13 cellular contexts compared by ENCODE assay signal in the genomic region with DNA sequence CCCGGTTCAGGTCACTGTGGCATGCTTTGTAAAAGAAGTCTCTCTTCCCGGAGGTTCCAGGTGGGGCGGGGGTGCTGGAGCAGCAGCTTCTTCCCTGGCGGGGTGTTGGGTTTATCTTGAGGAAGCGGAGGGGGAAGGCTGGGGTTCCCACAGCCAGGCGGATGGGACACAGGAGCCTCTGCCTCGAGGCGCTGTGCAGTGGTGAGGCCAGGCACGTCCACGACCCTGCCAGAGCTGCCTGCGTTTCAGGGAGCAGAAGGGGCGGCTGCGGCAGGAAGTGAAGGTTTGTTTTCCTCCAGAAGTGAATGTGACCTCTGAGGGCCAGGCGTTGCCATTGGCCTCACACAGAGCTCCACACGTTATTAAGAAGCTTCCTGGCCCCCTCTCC. TPM values are rescaled to one million over a fixed set of nuclear protein-coding genes. Genes with fewer than 3 reads are reported as not detected.
DNase-seq lines count a peak whose midpoint lies in the region; ATAC-seq and TF ChIP-seq lines count a peak whose summit lies in the region.
"Had no signal": no experiment of that assay in that cellular context is flagged by ENCODE, and none has a peak within 500 bp of the region (broad histone marks: within the 10 kb centered on the region; RNA-seq: fewer than 3 reads in every experiment).

No MANE protein-coding gene starts in this region.

- H3K36me3 ChIP-seq in BLaER1 = peaks cover 90% of the 10 kb centered on the region
- H3K36me3 ChIP-seq in GM23338 (ENCODE audit: insufficient read depth) = no peaks in the 10 kb centered on the region
- peaks cover 0 to 33% (median 0%) of the 10 kb centered on the region in 3 experiments for H3K36me3 ChIP-seq in naive thymus-derived CD4-positive, alpha-beta T cell (ENCODE audit: control insufficient read depth in 2 of 3, insufficient read depth in 3 of 3, low read length in 3 of 3)

- H3K9me2 ChIP-seq in GM23338 (ENCODE audit: insufficient read depth) = no peaks in the 10 kb centered on the region

- H3K4me2 ChIP-seq in BLaER1 (peak overlapping the region; percentile 3; the same call in 1 of the 2 replicates), GM23338 (no peak overlapping the region)

- H4K20me1 ChIP-seq in BLaER1 = peaks cover 42% of the 10 kb centered on the region
- peaks cover 3% of the 10 kb centered on the region for H4K20me1 ChIP-seq in GM23338 (replicated peaks; ENCODE audit: insufficient read depth)

- no peak overlapping the region for H2AFZ ChIP-seq in GM23338

- peaks cover 20% of the 10 kb centered on the region for H3K4me1 Mint-ChIP-seq in GM23338
- H3K4me1 Mint-ChIP-seq in naive thymus-derived CD4-positive, alpha-beta T cell = peaks cover 23 to 42% (median 38%) of the 10 kb centered on the region in 7 donors
- H3K4me1 Mint-ChIP-seq in activated T-cell treated with anti-CD3 and anti-CD28 coated beads, Interleukin-2, amount 50 U/mL, for 72 hours (ENCODE audit: low read depth) = peaks cover 33% of the 10 kb centered on the region

- H3K79me2 ChIP-seq in GM23338 (replicated peaks; ENCODE audit: insufficient read depth) = no peaks in the 10 kb centered on the region

- H3K36me3 Mint-ChIP-seq in GM23338 (ENCODE audit: low read depth) = peaks cover 24% of the 10 kb centered on the region
- peaks cover 0 to 17% (median 2%) of the 10 kb centered on the region in 5 donors for H3K36me3 Mint-ChIP-seq in naive thymus-derived CD4-positive, alpha-beta T cell
- H3K36me3 Mint-ChIP-seq in activated T-cell treated with anti-CD3 and anti-CD28 coated beads, Interleukin-2, amount 50 U/mL, for 72 hours (ENCODE audit: insufficient read depth in 2 of 2) = peaks cover 2 to 8% of the 10 kb centered on the region in 2 donors

- peaks cover 8% of the 10 kb centered on the region; the same call in 1 of the 2 replicates for H3K9me3 ChIP-seq in BLaER1
- H3K9me3 ChIP-seq in naive thymus-derived CD4-positive, alpha-beta T cell (ENCODE audit: control insufficient read depth in 2 of 3, low read length in 3 of 3) = no peaks in the 10 kb centered on the region
- H3K9me3 ChIP-seq: psoas muscle had no signal

- no peak overlapping the region; the same call in 1 of the 2 replicates for H3K27ac ChIP-seq in BLaER1
- H3K27ac ChIP-seq in GM23338 (ENCODE audit: low read depth) = 0 out of 2 replicates have a peak overlapping the region, but pooled peaks have one; percentile 21
- H3K27ac ChIP-seq in naive thymus-derived CD4-positive, alpha-beta T cell (ENCODE audit: low read depth, low read length) = no peak overlapping the region
- H3K27ac ChIP-seq: psoas muscle, VCaP had no signal

- POLR2A ChIA-PET in naive thymus-derived CD4-positive, alpha-beta T cell (lab: Charles Lee) = no interaction called here

- peaks cover 22% of the 10 kb centered on the region for H3K27me3 Mint-ChIP-seq in GM23338 (ENCODE audit: insufficient read depth, low read depth, poor library complexity)
- H3K27me3 Mint-ChIP-seq in naive thymus-derived CD4-positive, alpha-beta T cell = no peaks in the 10 kb centered on the region
- H3K27me3 Mint-ChIP-seq in activated T-cell treated with anti-CD3 and anti-CD28 coated beads, Interleukin-2, amount 50 U/mL, for 72 hours (ENCODE audit: low read depth) = no peaks in the 10 kb centered on the region

- no peak overlapping the region for H3K4me3 ChIP-seq in BLaER1
- H3K4me3 ChIP-seq in GM23338 = no peak overlapping the region
- H3K4me3 ChIP-seq in choroid plexus epithelial cell (ENCODE audit: low read depth, low read length) = no peak overlapping the region
- no peak overlapping the region for H3K4me3 ChIP-seq in naive thymus-derived CD4-positive, alpha-beta T cell (ENCODE audit: low read length)
- H3K4me3 ChIP-seq: psoas muscle had no signal

- no peaks in the 10 kb centered on the region for H3F3A ChIP-seq in GM23338 (replicated peaks; ENCODE audit: low read depth)

- DNase-seq in GM23338 (ENCODE audit: low spot score) = peak; percentile 23
- DNase-seq in choroid plexus epithelial cell (ENCODE audit: low read depth) = peak; percentile 61
- DNase-seq in naive thymus-derived CD4-positive, alpha-beta T cell = no peak
- no peak for DNase-seq in DMS153 (lab: John Stamatoyannopoulos, UW)
- DNase-seq in activated T-cell treated with anti-CD3 and anti-CD28 coated beads, Interleukin-2, amount 50 U/mL, for 72 hours = no peak
- no peak for DNase-seq in HCEC 1CT
- DNase-seq: activated gamma-delta T cell treated with Interleukin-2 at 50 U/mL for 16 hours; MV-4-11; stimulated activated CD4-positive, alpha-beta T cell treated with anti-CD3 and anti-CD28 coated beads, Interleukin-4, amount 100 ng/mL, for 24 hours had no signal

- H3K9ac ChIP-seq in BLaER1 = no peak overlapping the region

- intact Hi-C loops in naive thymus-derived CD4-positive, alpha-beta T cell (cut with micrococcal nuclease) = no loop called here

- no peaks in the 10 kb centered on the region for H3K27me3 ChIP-seq in BLaER1
- H3K27me3 ChIP-seq in GM23338 (ENCODE audit: insufficient read depth) = no peaks in the 10 kb centered on the region
- H3K27me3 ChIP-seq in naive thymus-derived CD4-positive, alpha-beta T cell (ENCODE audit: control insufficient read depth in 2 of 2, insufficient read depth in 2 of 2, low read length in 2 of 2) = no peaks in the 10 kb centered on the region

- no peak for TF ChIP-seq CTCF in GM23338 (conservative IDR thresholded peaks at IDR 0.05; ENCODE audit: low read depth in 2 of 2)
- no peak for TF ChIP-seq CTCF in choroid plexus epithelial cell (conservative IDR thresholded peaks at IDR 0.05; ENCODE audit: low read depth, low read length)

- H3K4me3 Mint-ChIP-seq in GM23338 = no peak overlapping the region; the same call in 2 of the 3 replicates
- peak overlapping the region in 5 of 10 donors; percentile 35 to 72 (median 51) for H3K4me3 Mint-ChIP-seq in naive thymus-derived CD4-positive, alpha-beta T cell
- H3K4me3 Mint-ChIP-seq in activated T-cell treated with anti-CD3 and anti-CD28 coated beads, Interleukin-2, amount 50 U/mL, for 72 hours = peak overlapping the region in 1 of 2 donors; percentile 29

- CTCF ChIA-PET in naive thymus-derived CD4-positive, alpha-beta T cell (lab: Charles Lee) = interaction anchor here (0.8 kb wide), 1 partner anchor 14 kb away, joined by 3 read pairs; no protein-coding TSS in a partner anchor

- peaks cover 35% of the 10 kb centered on the region for H3K4me1 ChIP-seq in BLaER1
- H3K4me1 ChIP-seq in GM23338 (ENCODE audit: insufficient read depth) = 0 out of 2 replicates have a peak, but pooled peaks cover 9% of the 10 kb centered on the region
- H3K4me1 ChIP-seq in naive thymus-derived CD4-positive, alpha-beta T cell (ENCODE audit: control insufficient read depth in 2 of 2, insufficient read depth in 2 of 2, low read length in 2 of 2) = peaks cover 12 to 14% of the 10 kb centered on the region in 2 donors

- H3K27ac Mint-ChIP-seq in GM23338 = peak overlapping the region; percentile 92
- peak overlapping the region in 7 of 9 donors; percentile 67 to 90 (median 81) for H3K27ac Mint-ChIP-seq in naive thymus-derived CD4-positive, alpha-beta T cell
- H3K27ac Mint-ChIP-seq in activated T-cell treated with anti-CD3 and anti-CD28 coated beads, Interleukin-2, amount 50 U/mL, for 72 hours = no peak overlapping the region

- no peaks in the 10 kb centered on the region for H3K9me3 Mint-ChIP-seq in GM23338
- no peaks in the 10 kb centered on the region for H3K9me3 Mint-ChIP-seq in naive thymus-derived CD4-positive, alpha-beta T cell
- no peaks in the 10 kb centered on the region for H3K9me3 Mint-ChIP-seq in activated T-cell treated with anti-CD3 and anti-CD28 coated beads, Interleukin-2, amount 50 U/mL, for 72 hours

- ATAC-seq in GM23338 (peak; percentile 43), HG03039 (IDR thresholded peaks at IDR 0.05; ENCODE audit: unreplicated experiment) (no peak)
- no peak for ATAC-seq in naive thymus-derived CD4-positive, alpha-beta T cell
- no peak for ATAC-seq in activated T-cell treated with anti-CD3 and anti-CD28 coated beads, Interleukin-2, amount 50 U/mL, for 72 hours (replicated peaks in 1 of 2)
- ATAC-seq: psoas muscle had no signal

TF ChIP-seq in GM23338, 12 proteins besides CTCF, POLR2A, EP300 and RAD21 (continues in another document):
- no peak for TF ChIP-seq NANOG (IDR thresholded peaks at IDR 0.05; ENCODE audit: borderline replicate concordance)
- TF ChIP-seq CREB1 (CRISPR knock-in tag; IDR thresholded peaks at IDR 0.05; ENCODE audit: low read depth) = no peak
- no peak for TF ChIP-seq POLR2AphosphoS5 (IDR thresholded peaks at IDR 0.05; ENCODE audit: low read depth)

RNA-seq across cellular contexts. Expression of a gene that starts 20.1 kb away (rescaled TPM):
- 11.0 and 13.5 TPM in 2 replicates for total RNA-seq in GM23338 (2014; rRNA removed; shearing (Covaris generic))
- polyA plus RNA-seq in GM23338 (2016; fragmentation: Nextera tagmentation; extraction: Ambion mirVana) = 3.4 and 4.1 TPM in 2 replicates
- total RNA-seq in naive thymus-derived CD4-positive, alpha-beta T cell = 10 to 100 TPM; 22.5 to 43.7 (median 33.4) TPM
- 100 to 1,000 TPM in 1 of 2 donors, 10 to 100 TPM in 1; 79.5 to 127 TPM for polyA plus RNA-seq in naive thymus-derived CD4-positive, alpha-beta T cell
- total RNA-seq in activated T-cell treated with anti-CD3 and anti-CD28 coated beads, Interleukin-2, amount 50 U/mL, for 72 hours = 10 to 100 TPM; 34.6 to 41.2 TPM

Comparison
In these comparisons a context has a peak if more than half of its experiments do, and no peak if none do; other contexts are left out.
1. DNase-seq: peak in GM23338 (single experiment) and choroid plexus epithelial cell (single experiment); none in naive thymus-derived CD4-positive, alpha-beta T cell (0 of 9), DMS153 (single experiment), activated T-cell treated with anti-CD3 and anti-CD28 coated beads, Interleukin-2, amount 50 U/mL, for 72 hours (0 of 2) and HCEC 1CT (single experiment).